ENCODE assay signal across 1 cellular context in the genomic region with DNA sequence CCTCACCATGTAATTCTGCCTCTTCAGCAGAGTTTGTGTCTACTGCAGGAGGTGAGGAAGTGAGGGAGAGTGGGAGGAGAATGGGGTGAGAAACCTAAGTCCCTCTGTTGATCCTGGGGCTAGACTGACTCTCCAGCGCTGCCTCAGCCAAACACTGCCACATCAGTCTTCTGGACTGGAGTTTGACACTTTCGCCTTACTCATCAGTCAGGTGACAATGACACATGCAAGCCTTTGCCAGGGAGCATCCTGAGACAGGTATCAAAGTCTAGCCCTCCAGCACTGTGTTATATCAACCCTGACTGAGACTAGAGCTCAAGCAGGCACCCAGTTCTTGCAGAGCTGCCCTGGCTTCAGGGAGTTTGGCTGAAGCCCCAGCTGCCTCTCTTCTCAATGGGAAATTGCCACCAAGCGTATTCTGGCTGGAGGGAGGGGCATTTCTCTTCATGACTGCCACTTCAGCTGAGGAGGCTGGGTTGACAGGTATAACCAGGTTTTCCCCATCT.
TF ChIP-seq lines count a peak whose summit lies in the region.

No MANE protein-coding gene starts in this region.

TF ChIP-seq in HepG2, 621 proteins besides CTCF, POLR2A, EP300 and RAD21 (continued from another document and continues in another):
- TF ChIP-seq, protein P1, sequence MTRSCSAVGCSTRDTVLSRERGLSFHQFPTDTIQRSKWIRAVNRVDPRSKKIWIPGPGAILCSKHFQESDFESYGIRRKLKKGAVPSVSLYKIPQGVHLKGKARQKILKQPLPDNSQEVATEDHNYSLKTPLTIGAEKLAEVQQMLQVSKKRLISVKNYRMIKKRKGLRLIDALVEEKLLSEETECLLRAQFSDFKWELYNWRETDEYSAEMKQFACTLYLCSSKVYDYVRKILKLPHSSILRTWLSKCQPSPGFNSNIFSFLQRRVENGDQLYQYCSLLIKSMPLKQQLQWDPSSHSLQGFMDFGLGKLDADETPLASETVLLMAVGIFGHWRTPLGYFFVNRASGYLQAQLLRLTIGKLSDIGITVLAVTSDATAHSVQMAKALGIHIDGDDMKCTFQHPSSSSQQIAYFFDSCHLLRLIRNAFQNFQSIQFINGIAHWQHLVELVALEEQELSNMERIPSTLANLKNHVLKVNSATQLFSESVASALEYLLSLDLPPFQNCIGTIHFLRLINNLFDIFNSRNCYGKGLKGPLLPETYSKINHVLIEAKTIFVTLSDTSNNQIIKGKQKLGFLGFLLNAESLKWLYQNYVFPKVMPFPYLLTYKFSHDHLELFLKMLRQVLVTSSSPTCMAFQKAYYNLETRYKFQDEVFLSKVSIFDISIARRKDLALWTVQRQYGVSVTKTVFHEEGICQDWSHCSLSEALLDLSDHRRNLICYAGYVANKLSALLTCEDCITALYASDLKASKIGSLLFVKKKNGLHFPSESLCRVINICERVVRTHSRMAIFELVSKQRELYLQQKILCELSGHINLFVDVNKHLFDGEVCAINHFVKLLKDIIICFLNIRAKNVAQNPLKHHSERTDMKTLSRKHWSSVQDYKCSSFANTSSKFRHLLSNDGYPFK (CRISPR knock-in tag; IDR thresholded peaks at IDR 0.05; ENCODE audit: borderline replicate concordance), result no peak
- no peak for TF ChIP-seq GFI1 (CRISPR knock-in tag; IDR thresholded peaks at IDR 0.05; ENCODE audit: borderline replicate concordance)
- no peak for TF ChIP-seq ZNF124 (CRISPR knock-in tag; IDR thresholded peaks at IDR 0.05)
- TF ChIP-seq ZNF589 (CRISPR knock-in tag; conservative IDR thresholded peaks at IDR 0.05), result no peak
- TF ChIP-seq, protein P2, sequence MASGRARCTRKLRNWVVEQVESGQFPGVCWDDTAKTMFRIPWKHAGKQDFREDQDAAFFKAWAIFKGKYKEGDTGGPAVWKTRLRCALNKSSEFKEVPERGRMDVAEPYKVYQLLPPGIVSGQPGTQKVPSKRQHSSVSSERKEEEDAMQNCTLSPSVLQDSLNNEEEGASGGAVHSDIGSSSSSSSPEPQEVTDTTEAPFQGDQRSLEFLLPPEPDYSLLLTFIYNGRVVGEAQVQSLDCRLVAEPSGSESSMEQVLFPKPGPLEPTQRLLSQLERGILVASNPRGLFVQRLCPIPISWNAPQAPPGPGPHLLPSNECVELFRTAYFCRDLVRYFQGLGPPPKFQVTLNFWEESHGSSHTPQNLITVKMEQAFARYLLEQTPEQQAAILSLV (CRISPR knock-in tag; IDR thresholded peaks at IDR 0.05; ENCODE audit: borderline replicate concordance), result no peak
- no peak for TF ChIP-seq PRPF4 (IDR thresholded peaks at IDR 0.05; ENCODE audit: low read depth, low read length, poor library complexity, severe bottlenecking)
- TF ChIP-seq, protein P3, sequence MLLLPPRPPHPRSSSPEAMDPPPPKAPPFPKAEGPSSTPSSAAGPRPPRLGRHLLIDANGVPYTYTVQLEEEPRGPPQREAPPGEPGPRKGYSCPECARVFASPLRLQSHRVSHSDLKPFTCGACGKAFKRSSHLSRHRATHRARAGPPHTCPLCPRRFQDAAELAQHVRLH (CRISPR knock-in tag; IDR thresholded peaks at IDR 0.05; ENCODE audit: borderline replicate concordance, low read depth), result 0 out of 2 replicates have a peak, but pooled peaks have one; percentile 43
- TF ChIP-seq REXO4 (CRISPR knock-in tag; IDR thresholded peaks at IDR 0.05; ENCODE audit: borderline replicate concordance), result no peak
- TF ChIP-seq, protein P4, sequence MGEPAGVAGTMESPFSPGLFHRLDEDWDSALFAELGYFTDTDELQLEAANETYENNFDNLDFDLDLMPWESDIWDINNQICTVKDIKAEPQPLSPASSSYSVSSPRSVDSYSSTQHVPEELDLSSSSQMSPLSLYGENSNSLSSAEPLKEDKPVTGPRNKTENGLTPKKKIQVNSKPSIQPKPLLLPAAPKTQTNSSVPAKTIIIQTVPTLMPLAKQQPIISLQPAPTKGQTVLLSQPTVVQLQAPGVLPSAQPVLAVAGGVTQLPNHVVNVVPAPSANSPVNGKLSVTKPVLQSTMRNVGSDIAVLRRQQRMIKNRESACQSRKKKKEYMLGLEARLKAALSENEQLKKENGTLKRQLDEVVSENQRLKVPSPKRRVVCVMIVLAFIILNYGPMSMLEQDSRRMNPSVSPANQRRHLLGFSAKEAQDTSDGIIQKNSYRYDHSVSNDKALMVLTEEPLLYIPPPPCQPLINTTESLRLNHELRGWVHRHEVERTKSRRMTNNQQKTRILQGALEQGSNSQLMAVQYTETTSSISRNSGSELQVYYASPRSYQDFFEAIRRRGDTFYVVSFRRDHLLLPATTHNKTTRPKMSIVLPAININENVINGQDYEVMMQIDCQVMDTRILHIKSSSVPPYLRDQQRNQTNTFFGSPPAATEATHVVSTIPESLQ (CRISPR knock-in tag; conservative IDR thresholded peaks at IDR 0.05), result no peak
- no peak; the same call in 1 of the 2 replicates for TF ChIP-seq IRF2 (CRISPR knock-in tag; IDR thresholded peaks at IDR 0.05)
- TF ChIP-seq THAP11 (CRISPR knock-in tag; IDR thresholded peaks at IDR 0.05), result peak; percentile 50; the same call in 1 of the 2 replicates
- TF ChIP-seq, protein P5, sequence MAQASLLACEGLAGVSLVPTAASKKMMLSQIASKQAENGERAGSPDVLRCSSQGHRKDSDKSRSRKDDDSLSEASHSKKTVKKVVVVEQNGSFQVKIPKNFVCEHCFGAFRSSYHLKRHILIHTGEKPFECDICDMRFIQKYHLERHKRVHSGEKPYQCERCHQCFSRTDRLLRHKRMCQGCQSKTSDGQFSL (CRISPR knock-in tag; IDR thresholded peaks at IDR 0.05), result no peak
- TF ChIP-seq RFXANK (CRISPR knock-in tag; IDR thresholded peaks at IDR 0.05), result no peak
- TF ChIP-seq, protein P6, sequence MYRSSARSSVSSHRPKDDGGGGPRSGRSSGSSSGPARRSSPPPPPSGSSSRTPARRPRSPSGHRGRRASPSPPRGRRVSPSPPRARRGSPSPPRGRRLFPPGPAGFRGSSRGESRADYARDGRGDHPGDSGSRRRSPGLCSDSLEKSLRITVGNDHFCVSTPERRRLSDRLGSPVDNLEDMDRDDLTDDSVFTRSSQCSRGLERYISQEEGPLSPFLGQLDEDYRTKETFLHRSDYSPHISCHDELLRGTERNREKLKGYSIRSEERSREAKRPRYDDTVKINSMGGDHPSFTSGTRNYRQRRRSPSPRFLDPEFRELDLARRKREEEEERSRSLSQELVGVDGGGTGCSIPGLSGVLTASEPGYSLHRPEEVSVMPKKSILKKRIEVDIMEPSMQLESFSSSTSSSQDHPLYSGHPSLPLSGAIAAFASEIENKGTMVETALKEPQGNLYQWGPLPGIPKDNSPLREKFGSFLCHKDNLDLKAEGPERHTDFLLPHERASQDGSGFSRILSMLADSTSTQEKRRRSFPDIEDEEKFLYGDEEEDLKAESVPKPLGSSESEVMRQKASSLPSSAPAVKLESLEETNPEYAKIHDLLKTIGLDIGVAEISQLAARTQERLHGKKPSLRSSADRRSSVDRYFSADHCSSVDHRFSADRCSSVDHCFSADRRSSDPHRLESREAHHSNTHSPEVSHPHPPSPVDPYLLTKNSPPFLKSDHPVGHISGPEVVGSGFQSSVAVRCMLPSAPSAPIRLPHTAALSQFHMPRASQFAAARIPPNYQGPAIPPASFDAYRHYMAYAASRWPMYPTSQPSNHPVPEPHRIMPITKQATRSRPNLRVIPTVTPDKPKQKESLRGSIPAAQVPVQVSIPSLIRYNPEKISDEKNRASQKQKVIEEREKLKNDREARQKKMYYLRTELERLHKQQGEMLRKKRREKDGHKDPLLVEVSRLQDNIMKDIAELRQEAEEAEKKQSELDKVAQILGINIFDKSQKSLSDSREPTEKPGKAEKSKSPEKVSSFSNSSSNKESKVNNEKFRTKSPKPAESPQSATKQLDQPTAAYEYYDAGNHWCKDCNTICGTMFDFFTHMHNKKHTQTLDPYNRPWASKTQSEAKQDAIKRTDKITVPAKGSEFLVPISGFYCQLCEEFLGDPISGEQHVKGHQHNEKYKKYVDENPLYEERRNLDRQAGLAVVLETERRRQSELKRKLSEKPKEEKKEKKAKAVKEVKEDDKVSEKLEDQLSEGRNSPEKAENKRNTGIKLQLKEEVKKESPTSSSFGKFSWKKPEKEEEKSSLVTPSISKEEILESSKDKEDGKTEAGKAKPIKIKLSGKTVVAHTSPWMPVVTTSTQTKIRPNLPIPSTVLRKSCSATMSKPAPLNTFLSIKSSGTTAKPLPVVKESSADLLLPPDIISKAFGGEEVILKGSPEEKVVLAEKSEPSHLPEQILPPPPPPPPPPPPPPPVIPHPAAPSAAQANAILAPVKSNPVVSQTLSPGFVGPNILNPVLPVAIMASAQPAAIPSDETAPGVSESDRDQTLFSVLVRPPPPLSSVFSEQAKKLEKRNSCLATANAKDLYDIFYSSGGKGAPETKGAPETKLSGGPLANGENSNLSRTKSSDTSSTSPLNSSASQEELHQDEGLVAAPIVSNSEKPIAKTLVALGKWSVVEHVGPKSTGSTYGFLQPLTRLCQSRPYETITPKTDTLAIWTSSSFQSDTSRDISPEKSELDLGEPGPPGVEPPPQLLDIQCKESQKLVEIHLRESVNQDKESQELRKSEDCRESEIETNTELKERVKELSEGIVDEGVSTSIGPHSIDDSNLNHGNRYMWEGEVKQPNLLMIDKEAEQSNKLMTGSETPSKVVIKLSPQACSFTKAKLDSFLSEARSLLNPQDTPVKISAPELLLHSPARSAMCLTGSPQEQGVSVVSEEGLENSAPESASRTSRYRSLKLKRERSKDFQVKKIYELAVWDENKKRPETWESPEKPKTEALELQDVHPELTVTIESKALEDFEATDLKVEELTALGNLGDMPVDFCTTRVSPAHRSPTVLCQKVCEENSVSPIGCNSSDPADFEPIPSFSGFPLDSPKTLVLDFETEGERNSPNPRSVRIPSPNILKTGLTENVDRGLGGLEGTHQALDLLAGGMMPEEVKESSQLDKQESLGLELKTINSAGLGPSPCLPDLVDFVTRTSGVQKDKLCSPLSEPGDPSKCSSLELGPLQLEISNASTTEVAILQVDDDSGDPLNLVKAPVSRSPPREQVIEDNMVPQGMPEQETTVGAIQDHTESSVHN (CRISPR knock-in tag; IDR thresholded peaks at IDR 0.05), result no peak
- TF ChIP-seq SKI (IDR thresholded peaks at IDR 0.05; ENCODE audit: partially characterized antibody), result peak; percentile 71
- TF ChIP-seq, protein P7, sequence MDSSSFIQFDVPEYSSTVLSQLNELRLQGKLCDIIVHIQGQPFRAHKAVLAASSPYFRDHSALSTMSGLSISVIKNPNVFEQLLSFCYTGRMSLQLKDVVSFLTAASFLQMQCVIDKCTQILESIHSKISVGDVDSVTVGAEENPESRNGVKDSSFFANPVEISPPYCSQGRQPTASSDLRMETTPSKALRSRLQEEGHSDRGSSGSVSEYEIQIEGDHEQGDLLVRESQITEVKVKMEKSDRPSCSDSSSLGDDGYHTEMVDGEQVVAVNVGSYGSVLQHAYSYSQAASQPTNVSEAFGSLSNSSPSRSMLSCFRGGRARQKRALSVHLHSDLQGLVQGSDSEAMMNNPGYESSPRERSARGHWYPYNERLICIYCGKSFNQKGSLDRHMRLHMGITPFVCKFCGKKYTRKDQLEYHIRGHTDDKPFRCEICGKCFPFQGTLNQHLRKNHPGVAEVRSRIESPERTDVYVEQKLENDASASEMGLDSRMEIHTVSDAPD (CRISPR knock-in tag; IDR thresholded peaks at IDR 0.05), result peak; percentile 32; the same call in 1 of the 2 replicates
- no peak for TF ChIP-seq ASH2L (IDR thresholded peaks at IDR 0.05; ENCODE audit: insufficient read length, low read depth, low read length)
- no peak for TF ChIP-seq WIZ (CRISPR knock-in tag; IDR thresholded peaks at IDR 0.05)
- TF ChIP-seq NKX3-1 (CRISPR knock-in tag; IDR thresholded peaks at IDR 0.05), result no peak
- TF ChIP-seq GATA4 (IDR thresholded peaks at IDR 0.05; ENCODE audit: borderline replicate concordance, low read depth), result no peak
- TF ChIP-seq, protein P8, sequence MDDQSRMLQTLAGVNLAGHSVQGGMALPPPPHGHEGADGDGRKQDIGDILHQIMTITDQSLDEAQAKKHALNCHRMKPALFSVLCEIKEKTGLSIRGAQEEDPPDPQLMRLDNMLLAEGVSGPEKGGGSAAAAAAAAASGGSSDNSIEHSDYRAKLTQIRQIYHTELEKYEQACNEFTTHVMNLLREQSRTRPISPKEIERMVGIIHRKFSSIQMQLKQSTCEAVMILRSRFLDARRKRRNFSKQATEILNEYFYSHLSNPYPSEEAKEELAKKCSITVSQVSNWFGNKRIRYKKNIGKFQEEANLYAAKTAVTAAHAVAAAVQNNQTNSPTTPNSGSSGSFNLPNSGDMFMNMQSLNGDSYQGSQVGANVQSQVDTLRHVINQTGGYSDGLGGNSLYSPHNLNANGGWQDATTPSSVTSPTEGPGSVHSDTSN (CRISPR knock-in tag; IDR thresholded peaks at IDR 0.05; ENCODE audit: borderline replicate concordance), result no peak
- TF ChIP-seq SOX6 (IDR thresholded peaks at IDR 0.05), result no peak
- TF ChIP-seq SOX6 (CRISPR knock-in tag; IDR thresholded peaks at IDR 0.05), result peak; percentile 49
- TF ChIP-seq, protein P9, sequence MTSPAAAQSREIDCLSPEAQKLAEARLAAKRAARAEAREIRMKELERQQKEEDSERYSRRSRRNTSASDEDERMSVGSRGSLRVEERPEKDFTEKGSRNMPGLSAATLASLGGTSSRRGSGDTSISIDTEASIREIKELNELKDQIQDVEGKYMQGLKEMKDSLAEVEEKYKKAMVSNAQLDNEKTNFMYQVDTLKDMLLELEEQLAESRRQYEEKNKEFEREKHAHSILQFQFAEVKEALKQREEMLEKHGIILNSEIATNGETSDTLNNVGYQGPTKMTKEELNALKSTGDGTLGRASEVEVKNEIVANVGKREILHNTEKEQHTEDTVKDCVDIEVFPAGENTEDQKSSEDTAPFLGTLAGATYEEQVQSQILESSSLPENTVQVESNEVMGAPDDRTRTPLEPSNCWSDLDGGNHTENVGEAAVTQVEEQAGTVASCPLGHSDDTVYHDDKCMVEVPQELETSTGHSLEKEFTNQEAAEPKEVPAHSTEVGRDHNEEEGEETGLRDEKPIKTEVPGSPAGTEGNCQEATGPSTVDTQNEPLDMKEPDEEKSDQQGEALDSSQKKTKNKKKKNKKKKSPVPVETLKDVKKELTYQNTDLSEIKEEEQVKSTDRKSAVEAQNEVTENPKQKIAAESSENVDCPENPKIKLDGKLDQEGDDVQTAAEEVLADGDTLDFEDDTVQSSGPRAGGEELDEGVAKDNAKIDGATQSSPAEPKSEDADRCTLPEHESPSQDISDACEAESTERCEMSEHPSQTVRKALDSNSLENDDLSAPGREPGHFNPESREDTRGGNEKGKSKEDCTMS (CRISPR knock-in tag; conservative IDR thresholded peaks at IDR 0.05), result no peak
- no peak for TF ChIP-seq TAF15 (IDR thresholded peaks at IDR 0.05; ENCODE audit: low read depth, low read length, poor library complexity, severe bottlenecking)
- no peak for TF ChIP-seq ZNF510 (CRISPR knock-in tag; IDR thresholded peaks at IDR 0.05; ENCODE audit: low read depth)
- TF ChIP-seq PHF5A (CRISPR knock-in tag; IDR thresholded peaks at IDR 0.05; ENCODE audit: low read depth, unreplicated experiment), result peak; percentile 48
- no peak for TF ChIP-seq HOXA9 (CRISPR knock-in tag; IDR thresholded peaks at IDR 0.05; ENCODE audit: borderline replicate concordance)
- TF ChIP-seq, protein P10, sequence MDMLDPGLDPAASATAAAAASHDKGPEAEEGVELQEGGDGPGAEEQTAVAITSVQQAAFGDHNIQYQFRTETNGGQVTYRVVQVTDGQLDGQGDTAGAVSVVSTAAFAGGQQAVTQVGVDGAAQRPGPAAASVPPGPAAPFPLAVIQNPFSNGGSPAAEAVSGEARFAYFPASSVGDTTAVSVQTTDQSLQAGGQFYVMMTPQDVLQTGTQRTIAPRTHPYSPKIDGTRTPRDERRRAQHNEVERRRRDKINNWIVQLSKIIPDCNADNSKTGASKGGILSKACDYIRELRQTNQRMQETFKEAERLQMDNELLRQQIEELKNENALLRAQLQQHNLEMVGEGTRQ (IDR thresholded peaks at IDR 0.05; ENCODE audit: low read depth, low read length), result peak; percentile 54; the same call in 1 of the 2 replicates
- TF ChIP-seq, protein P10 (CRISPR knock-in tag; IDR thresholded peaks at IDR 0.05; ENCODE audit: borderline replicate concordance), result peak; percentile 21; the same call in 1 of the 2 replicates
